ENCODE assay signal across 1 cellular context in the genomic region with DNA sequence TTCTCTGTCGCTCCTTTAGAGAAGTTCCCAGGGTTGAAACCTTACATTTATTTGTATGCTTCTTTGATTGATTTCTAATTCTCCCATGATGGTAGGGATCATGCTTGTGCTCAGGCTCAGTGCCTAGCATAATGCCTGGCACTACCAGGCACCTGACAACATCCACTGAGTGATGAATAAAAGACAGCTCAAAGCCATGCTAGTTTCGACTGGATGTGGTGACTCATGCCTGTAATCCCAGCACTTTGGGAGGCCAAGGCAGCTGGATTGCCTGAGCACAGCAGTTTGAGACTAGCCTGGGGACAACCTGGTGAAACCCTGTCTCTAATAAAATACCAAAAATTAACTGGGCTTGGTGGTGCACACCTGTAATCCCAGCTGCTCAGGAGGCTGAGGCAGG.
TF ChIP-seq lines count a peak whose summit lies in the region.

No MANE protein-coding gene starts in this region.

TF ChIP-seq in SK-N-SH treated with all-trans-retinoic acid at 6 μM for 48 hours, 23 proteins besides CTCF, POLR2A, EP300 and RAD21 (continued from another document):
- TF ChIP-seq CSRNP3 (CRISPR knock-in tag; IDR thresholded peaks at IDR 0.05) (no peak), ZNF70 (CRISPR knock-in tag; IDR thresholded peaks at IDR 0.05) (no peak), ESRRG (CRISPR knock-in tag; IDR thresholded peaks at IDR 0.05) (no peak), TCF4 (CRISPR knock-in tag; IDR thresholded peaks at IDR 0.05; ENCODE audit: borderline replicate concordance) (no peak), OSR1 (CRISPR knock-in tag; IDR thresholded peaks at IDR 0.05) (no peak), RARB (CRISPR knock-in tag; IDR thresholded peaks at IDR 0.05) (no peak), ISL1 (CRISPR knock-in tag; IDR thresholded peaks at IDR 0.05) (no peak), PPARA (CRISPR knock-in tag; IDR thresholded peaks at IDR 0.05; ENCODE audit: borderline replicate concordance) (no peak), ZNF565 (CRISPR knock-in tag; conservative IDR thresholded peaks at IDR 0.05; ENCODE audit: low read depth) (no peak), CSDC2 (CRISPR knock-in tag; IDR thresholded peaks at IDR 0.05) (no peak), ZFP3 (CRISPR knock-in tag; IDR thresholded peaks at IDR 0.05) (no peak), BACH2 (CRISPR knock-in tag; IDR thresholded peaks at IDR 0.05; ENCODE audit: borderline replicate concordance) (no peak), ZFP30 (CRISPR knock-in tag; IDR thresholded peaks at IDR 0.05) (no peak), ZC3H10 (CRISPR knock-in tag; IDR thresholded peaks at IDR 0.05) (no peak), SNAI2 (CRISPR knock-in tag; IDR thresholded peaks at IDR 0.05) (no peak)
TF ChIP-seq in SK-N-SH treated with all-trans-retinoic acid at 6 μM for 48 hours: peak in this region for 0.
